In the genomic region with DNA sequence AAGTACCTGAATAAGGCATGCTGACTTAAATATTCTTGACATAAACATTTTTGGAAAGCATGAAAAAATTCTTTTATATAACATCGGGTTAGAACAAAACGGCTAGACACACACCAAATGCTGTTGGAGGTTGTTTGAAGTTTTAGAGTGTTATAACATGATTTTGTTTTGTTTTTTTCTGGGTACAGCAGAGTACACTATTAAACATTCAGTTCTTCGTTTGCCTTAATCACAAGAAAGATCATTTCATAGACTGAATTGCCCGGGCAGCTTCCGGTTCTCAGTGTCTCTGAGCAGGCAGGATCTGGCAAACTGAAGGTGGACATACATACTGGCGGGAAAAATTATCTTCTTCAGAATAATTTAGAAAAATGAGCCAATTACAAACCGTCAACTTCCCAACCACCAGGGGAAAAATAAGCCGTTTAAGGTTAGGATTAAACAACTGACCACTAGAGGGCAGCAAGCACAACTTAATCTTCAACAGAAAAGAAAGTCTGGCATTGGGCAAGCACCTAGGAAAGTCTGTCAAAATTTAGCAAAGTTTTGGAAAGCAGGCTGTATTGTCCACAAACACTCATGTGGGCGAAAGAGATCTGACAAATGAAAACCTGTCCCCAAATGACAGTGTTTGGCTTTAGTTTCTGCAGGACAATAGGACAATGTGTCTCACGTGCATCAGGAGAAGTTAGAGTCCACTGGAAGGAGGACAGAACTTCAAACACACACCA, we compare ENCODE assay signal across 8 cellular contexts. TPM values are rescaled to one million over a fixed set of nuclear protein-coding genes. Genes with fewer than 3 reads are reported as not detected.
DNase-seq lines count a peak whose midpoint lies in the region; ATAC-seq, FAIRE-seq and TF ChIP-seq lines count a peak whose summit lies in the region.

No MANE protein-coding gene starts in this region.

- peak overlapping the region; percentile 78 for H3K4me3 ChIP-seq in BLaER1

- no peaks in the 10 kb centered on the region for H3K9me3 ChIP-seq in BLaER1

- H3K27ac ChIP-seq in BLaER1 (peak overlapping the region; percentile 92), foreskin keratinocyte (peak overlapping the region; percentile 48)

- H3K4me2 ChIP-seq in BLaER1: peak overlapping the region; percentile 93

- H3K27me3 ChIP-seq in BLaER1: no peaks in the 10 kb centered on the region
- no peaks in the 10 kb centered on the region for H3K27me3 ChIP-seq in foreskin keratinocyte

- ATAC-seq in foreskin keratinocyte: peak; percentile 49
- no peak for ATAC-seq in GM19035 (IDR thresholded peaks at IDR 0.05; ENCODE audit: unreplicated experiment)

- peak; percentile 96 for TF ChIP-seq CTCF in foreskin keratinocyte (conservative IDR thresholded peaks at IDR 0.05)

- H3K4me1 ChIP-seq in BLaER1 (peaks cover 80% of the 10 kb centered on the region), foreskin keratinocyte (peaks cover 29% of the 10 kb centered on the region)

- FAIRE-seq in GM19239 (lab: Jason Lieb, UNC): peak; percentile 89

- H4K20me1 ChIP-seq in BLaER1: peaks cover 85% of the 10 kb centered on the region

- DNase-seq in GM19239 (ENCODE audit: insufficient read length, low spot score) (peak; percentile 54), LHCN-M2 (ENCODE audit: low read depth) (peak; percentile 90), OCI-M2 (lab: John Stamatoyannopoulos, UW; ENCODE audit: unreplicated experiment) (peak; percentile 72), foreskin keratinocyte (peak in 1 of 2 donors; percentile 72), non-pigmented ciliary epithelial cell (ENCODE audit: low read depth) (peak; percentile 56)
- peak; percentile 47 for DNase-seq in activated gamma-delta T cell treated with anti-CD3 and anti-CD28 coated beads, Interleukin-2, amount 50 U/mL, for 16 hours (ENCODE audit: low read depth)

- H3K9ac ChIP-seq in BLaER1: peak overlapping the region; percentile 94

- H3K36me3 ChIP-seq in BLaER1: peaks cover 86% of the 10 kb centered on the region

RNA-seq across cellular contexts. Expression of gene ZNF217, which starts 15.0 kb away (rescaled TPM):
- total RNA-seq in LHCN-M2 (2014; rRNA removed) (14.2 and 21.0 TPM in 2 replicates), foreskin keratinocyte (36.8 and 37.4 TPM in 2 replicates)
- 10.8 TPM for polyA plus RNA-seq in LHCN-M2 (2012)
- polyA plus RNA-seq in foreskin keratinocyte: 5.1 and 5.9 TPM in 2 replicates
